Comparison of ENCODE assay signal across 1 cellular context in the genomic region with DNA sequence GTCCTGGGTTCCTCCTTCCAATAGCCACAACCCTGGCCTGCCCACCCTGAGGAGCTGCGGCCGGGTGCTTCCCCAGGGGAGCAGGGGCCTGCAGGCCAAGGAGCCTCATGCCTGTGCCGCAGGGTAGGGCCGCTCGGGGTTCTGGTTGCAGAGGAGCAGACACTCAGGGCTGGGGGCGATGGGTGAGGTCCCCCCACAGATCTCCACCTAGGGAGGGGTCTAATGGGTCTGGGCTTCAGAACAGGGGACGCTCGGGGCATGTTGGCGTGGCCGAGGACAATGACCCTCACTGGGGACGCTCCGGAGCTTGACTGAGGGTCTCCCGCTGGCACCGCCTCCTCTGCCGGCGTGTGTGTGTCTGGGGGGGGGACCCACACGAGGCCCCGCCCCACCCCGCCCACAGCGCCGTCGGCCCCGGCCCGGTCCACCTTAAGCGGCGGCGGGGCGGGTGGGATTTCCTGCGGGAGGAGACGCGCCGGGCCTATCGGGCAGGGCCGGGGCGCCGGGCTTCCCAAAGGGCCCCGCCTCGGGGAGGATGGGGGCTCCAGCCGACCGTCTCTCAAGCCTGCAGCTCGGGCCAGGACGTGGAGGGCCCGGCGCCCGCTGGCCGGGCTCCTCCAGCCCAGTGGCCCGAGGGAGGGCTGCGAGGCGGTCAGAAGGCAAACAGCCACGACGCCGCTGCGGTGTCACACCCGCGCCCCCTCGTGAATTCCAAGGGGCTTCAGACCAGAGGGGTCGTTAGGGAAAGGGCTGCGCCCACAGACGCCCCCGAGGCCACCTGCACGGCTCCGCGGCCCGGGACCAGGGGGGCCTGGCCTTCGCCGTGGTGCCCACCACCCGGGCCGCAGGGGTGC.
TF ChIP-seq lines count a peak whose summit lies in the region.

No MANE protein-coding gene starts in this region.

TF ChIP-seq in A549, 52 proteins besides CTCF, POLR2A, EP300 and RAD21 (continued from another document):
- TF ChIP-seq GATA3 (IDR thresholded peaks at IDR 0.05; ENCODE audit: borderline replicate concordance) (no peak), RCOR1 (IDR thresholded peaks at IDR 0.05; ENCODE audit: low read depth, low read length) (no peak), HDAC2 (IDR thresholded peaks at IDR 0.05) (no peak), MAZ (IDR thresholded peaks at IDR 0.05; ENCODE audit: borderline replicate concordance, low read depth, low read length) (no peak)
